In genomic region chr9:101354765-101355708, GRCh38 we compare ENCODE assay signal across 1 cellular context.
TF ChIP-seq lines count a peak whose summit lies in the region.

No MANE protein-coding gene starts in this region.

TF ChIP-seq in HepG2, 621 proteins besides CTCF, POLR2A, EP300 and RAD21 (continued from another document and continues in another):
- no peak for TF ChIP-seq DZIP1 (CRISPR knock-in tag; IDR thresholded peaks at IDR 0.05)
- TF ChIP-seq CCDC6 (CRISPR knock-in tag; IDR thresholded peaks at IDR 0.05): no peak
- no peak for TF ChIP-seq RCOR2 (CRISPR knock-in tag; IDR thresholded peaks at IDR 0.05)
- TF ChIP-seq JDP2 (CRISPR knock-in tag; IDR thresholded peaks at IDR 0.05; ENCODE audit: borderline replicate concordance): no peak
- no peak for TF ChIP-seq MBD4 (IDR thresholded peaks at IDR 0.05; ENCODE audit: borderline replicate concordance, low read length)
- TF ChIP-seq CREB3 (CRISPR knock-in tag; IDR thresholded peaks at IDR 0.05): no peak
- no peak for TF ChIP-seq ZNF724P (CRISPR knock-in tag; IDR thresholded peaks at IDR 0.05; ENCODE audit: borderline replicate concordance)
- TF ChIP-seq E2F2 (CRISPR knock-in tag; IDR thresholded peaks at IDR 0.05; ENCODE audit: borderline replicate concordance): no peak
- TF ChIP-seq ATF7 (IDR thresholded peaks at IDR 0.05): no peak
- TF ChIP-seq ATF7 (CRISPR knock-in tag; IDR thresholded peaks at IDR 0.05): no peak
- no peak for TF ChIP-seq HOXA9 (CRISPR knock-in tag; IDR thresholded peaks at IDR 0.05; ENCODE audit: borderline replicate concordance)
- TF ChIP-seq ZBTB42 (CRISPR knock-in tag; IDR thresholded peaks at IDR 0.05): no peak
- no peak for TF ChIP-seq ZNF737 (CRISPR knock-in tag; IDR thresholded peaks at IDR 0.05; ENCODE audit: borderline replicate concordance)
- no peak for TF ChIP-seq KDM6A (CRISPR knock-in tag; IDR thresholded peaks at IDR 0.05; ENCODE audit: low read depth)
- no peak; the same call in 1 of the 2 replicates for TF ChIP-seq ATF6 (CRISPR knock-in tag; conservative IDR thresholded peaks at IDR 0.05)
- no peak for TF ChIP-seq FOSL1 (CRISPR knock-in tag; IDR thresholded peaks at IDR 0.05; ENCODE audit: borderline replicate concordance)
- TF ChIP-seq ZBTB46 (CRISPR knock-in tag; IDR thresholded peaks at IDR 0.05; ENCODE audit: borderline replicate concordance): no peak
- no peak for TF ChIP-seq TBP (CRISPR knock-in tag; IDR thresholded peaks at IDR 0.05)
- no peak for TF ChIP-seq PCBP2 (optimal IDR thresholded peaks at IDR 0.05; ENCODE audit: low read depth, low read length, poor library complexity, severe bottlenecking)
- TF ChIP-seq ELF4 (CRISPR knock-in tag; IDR thresholded peaks at IDR 0.05; ENCODE audit: borderline replicate concordance): peak; percentile 20; the same call in 1 of the 2 replicates
- TF ChIP-seq GLMP (CRISPR knock-in tag; IDR thresholded peaks at IDR 0.05; ENCODE audit: borderline replicate concordance): no peak
- no peak for TF ChIP-seq ERF (CRISPR knock-in tag; IDR thresholded peaks at IDR 0.05)
- peak; percentile 91; the same call in 1 of the 2 replicates for TF ChIP-seq SMYD3 (CRISPR knock-in tag; IDR thresholded peaks at IDR 0.05)
- no peak for TF ChIP-seq RAD51 (IDR thresholded peaks at IDR 0.05; ENCODE audit: borderline replicate concordance)
- no peak for TF ChIP-seq PPARG (CRISPR knock-in tag; conservative IDR thresholded peaks at IDR 0.05)
- no peak for TF ChIP-seq MTERF4 (CRISPR knock-in tag; IDR thresholded peaks at IDR 0.05)
- TF ChIP-seq ZNF512B (CRISPR knock-in tag; IDR thresholded peaks at IDR 0.05; ENCODE audit: borderline replicate concordance): 0 out of 2 replicates have a peak, but pooled peaks have one; percentile 45
- TF ChIP-seq MNT (IDR thresholded peaks at IDR 0.05): no peak
- no peak for TF ChIP-seq HOXD1 (CRISPR knock-in tag; IDR thresholded peaks at IDR 0.05)
- TF ChIP-seq SP5 (CRISPR knock-in tag; IDR thresholded peaks at IDR 0.05; ENCODE audit: borderline replicate concordance, low read depth): no peak
- no peak for TF ChIP-seq ZNF205 (CRISPR knock-in tag; IDR thresholded peaks at IDR 0.05)
- TF ChIP-seq SALL2 (CRISPR knock-in tag; IDR thresholded peaks at IDR 0.05): peak; percentile 17; the same call in 1 of the 2 replicates
- peak; percentile 66; the same call in 1 of the 2 replicates for TF ChIP-seq REPIN1 (CRISPR knock-in tag; IDR thresholded peaks at IDR 0.05; ENCODE audit: borderline replicate concordance, low read depth)
- TF ChIP-seq ZNF670 (CRISPR knock-in tag; IDR thresholded peaks at IDR 0.05; ENCODE audit: borderline replicate concordance): 0 out of 2 replicates have a peak, but pooled peaks have one; percentile 4
- peak; percentile 10; the same call in 1 of the 2 replicates for TF ChIP-seq FOXK1 (CRISPR knock-in tag; IDR thresholded peaks at IDR 0.05; ENCODE audit: borderline replicate concordance, low read depth)
- TF ChIP-seq ZNF564 (CRISPR knock-in tag; IDR thresholded peaks at IDR 0.05): 0 out of 2 replicates have a peak, but pooled peaks have one; percentile 44
- no peak for TF ChIP-seq KAT2B (IDR thresholded peaks at IDR 0.05; ENCODE audit: borderline replicate concordance, low read depth, low read length)
- no peak for TF ChIP-seq ZNF672 (CRISPR knock-in tag; IDR thresholded peaks at IDR 0.05)
- TF ChIP-seq ATF2 (CRISPR knock-in tag; IDR thresholded peaks at IDR 0.05): no peak
- no peak for TF ChIP-seq PCBP1 (IDR thresholded peaks at IDR 0.05; ENCODE audit: borderline replicate concordance, low read depth, low read length)
- TF ChIP-seq ZNF747 (CRISPR knock-in tag; IDR thresholded peaks at IDR 0.05; ENCODE audit: borderline replicate concordance): no peak
- no peak for TF ChIP-seq ZNF362 (CRISPR knock-in tag; IDR thresholded peaks at IDR 0.05; ENCODE audit: borderline replicate concordance)
- TF ChIP-seq ZNF577 (CRISPR knock-in tag; IDR thresholded peaks at IDR 0.05; ENCODE audit: borderline replicate concordance, low read depth): no peak
